9 cellular contexts compared by ENCODE assay signal in the genomic region with DNA sequence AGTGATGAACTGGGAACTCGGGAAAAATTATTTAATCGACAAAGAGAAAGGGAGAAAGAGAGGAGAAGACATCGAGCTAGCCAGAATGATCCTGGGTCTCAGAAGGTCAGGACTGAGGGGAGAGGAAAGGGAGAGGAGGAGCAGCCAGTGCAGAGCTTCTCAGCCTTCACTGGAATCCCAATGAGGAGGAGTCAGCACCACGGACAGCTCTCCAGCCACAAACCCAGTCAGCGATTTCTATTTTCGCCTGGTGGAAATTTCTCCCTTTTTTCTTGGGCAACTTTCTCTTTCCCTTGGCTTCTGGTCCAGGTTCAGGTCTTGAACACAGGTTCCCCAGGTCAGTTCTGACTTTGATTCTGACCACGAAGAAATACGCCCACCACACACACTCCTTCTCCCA. TPM values are rescaled to one million over a fixed set of nuclear protein-coding genes. Genes with fewer than 3 reads are reported as not detected.
DNase-seq lines count a peak whose midpoint lies in the region; ATAC-seq and TF ChIP-seq lines count a peak whose summit lies in the region.
"Had no signal": no experiment of that assay in that cellular context is flagged by ENCODE, and none has a peak within 500 bp of the region (broad histone marks: within the 10 kb centered on the region; RNA-seq: fewer than 3 reads in every experiment).

No MANE protein-coding gene starts in this region.

- peaks cover 0 to 62% (median 25%) of the 10 kb centered on the region in 4 donors for H3K27me3 ChIP-seq in esophagus muscularis mucosa

- POLR2A ChIA-PET in activated CD8-positive, alpha-beta T cell treated with anti-CD3 and anti-CD28 coated beads for 36 hours (lab: Charles Lee): no interaction called here

- no peak overlapping the region for H3K27ac Mint-ChIP-seq in activated CD8-positive, alpha-beta T cell treated with anti-CD3 and anti-CD28 coated beads for 36 hours

- no peaks in the 10 kb centered on the region for H3K9me3 ChIP-seq in esophagus muscularis mucosa

- no peaks in the 10 kb centered on the region for H3K36me3 ChIP-seq in esophagus muscularis mucosa

- H3K4me1 Mint-ChIP-seq in activated CD8-positive, alpha-beta T cell treated with anti-CD3 and anti-CD28 coated beads for 36 hours (ENCODE audit: low read depth): peaks cover 4% of the 10 kb centered on the region

- peaks cover 34% of the 10 kb centered on the region for H3K27me3 Mint-ChIP-seq in activated CD8-positive, alpha-beta T cell treated with anti-CD3 and anti-CD28 coated beads for 36 hours

- no peaks in the 10 kb centered on the region for H3K36me3 Mint-ChIP-seq in activated CD8-positive, alpha-beta T cell treated with anti-CD3 and anti-CD28 coated beads for 36 hours (ENCODE audit: low read depth)

- peaks cover 13 to 18% (median 16%) of the 10 kb centered on the region in 4 donors for H3K4me1 ChIP-seq in esophagus muscularis mucosa

- H3K4me3 ChIP-seq in esophagus muscularis mucosa: no peak overlapping the region

- no peak overlapping the region for H3K4me3 Mint-ChIP-seq in activated CD8-positive, alpha-beta T cell treated with anti-CD3 and anti-CD28 coated beads for 36 hours

- TF ChIP-seq POLR2A in esophagus muscularis mucosa (IDR thresholded peaks at IDR 0.05; ENCODE audit: low read depth): no peak

- 9% methylated on average over 8 of the region's 8 CpGs for WGBS in esophagus muscularis mucosa

- ATAC-seq in activated CD8-positive, alpha-beta T cell treated with anti-CD3 and anti-CD28 coated beads for 36 hours: no peak
- no peak for ATAC-seq in GM18517 (IDR thresholded peaks at IDR 0.05; ENCODE audit: unreplicated experiment)

- CTCF ChIA-PET in activated CD8-positive, alpha-beta T cell treated with anti-CD3 and anti-CD28 coated beads for 36 hours (lab: Charles Lee): no interaction called here

- no peak for TF ChIP-seq CTCF in activated CD8-positive, alpha-beta T cell treated with anti-CD3 and anti-CD28 coated beads for 36 hours (IDR thresholded peaks at IDR 0.05)
- TF ChIP-seq CTCF in esophagus muscularis mucosa (IDR thresholded peaks at IDR 0.05): no peak

- H3K27ac ChIP-seq in esophagus muscularis mucosa (replicated peaks in 1 of 4): no peak overlapping the region

- H3K9me3 Mint-ChIP-seq in activated CD8-positive, alpha-beta T cell treated with anti-CD3 and anti-CD28 coated beads for 36 hours: peaks cover 2% of the 10 kb centered on the region

- DNase-seq in stimulated activated CD4-positive, alpha-beta T cell treated with anti-CD3 and anti-CD28 coated beads, Interleukin-15, amount 100 ng/mL, for 24 hours: peak; percentile 20
- DNase-seq in stimulated activated CD4-positive, alpha-beta T cell treated with anti-CD3 and anti-CD28 coated beads, Interleukin-4, amount 100 ng/mL, for 4 hours: no peak
- peak; percentile 32 for DNase-seq in activated CD8-positive, alpha-beta T cell treated with anti-CD3 and anti-CD28 coated beads for 36 hours
- DNase-seq in iPS-NIHi11 (ENCODE audit: low spot score) (peak; percentile 74), NOMO-1 treated with DMSO at 0.1 percent for 48 hours (lab: John Stamatoyannopoulos, UW; ENCODE audit: unreplicated experiment) (no peak), esophagus muscularis mucosa (ENCODE audit: extremely low spot score) (no peak), NCI-H526 treated with DMSO at 0.1 percent for 48 hours (lab: John Stamatoyannopoulos, UW) (no peak)
- DNase-seq: DMS79 treated with DMSO at 0.1 percent for 48 hours had no signal

- TF ChIP-seq EP300 in esophagus muscularis mucosa (IDR thresholded peaks at IDR 0.05): no peak

- intact Hi-C loops in activated CD8-positive, alpha-beta T cell treated with anti-CD3 and anti-CD28 coated beads for 36 hours (cut with micrococcal nuclease): no loop called here
- intact Hi-C loops in esophagus muscularis mucosa (cut with DNase I): no loop called here

RNA-seq across cellular contexts. Expression of a gene that starts 1.6 kb away (rescaled TPM):
- not detected for total RNA-seq in activated CD8-positive, alpha-beta T cell treated with anti-CD3 and anti-CD28 coated beads for 36 hours
- total RNA-seq in esophagus muscularis mucosa: not detected

Comparison
In these comparisons a context has a peak if more than half of its experiments do, and no peak if none do; other contexts are left out.
1. DNase-seq: peak in stimulated activated CD4-positive, alpha-beta T cell treated with anti-CD3 and anti-CD28 coated beads, Interleukin-15, amount 100 ng/mL, for 24 hours (single experiment), activated CD8-positive, alpha-beta T cell treated with anti-CD3 and anti-CD28 coated beads for 36 hours (single experiment) and iPS-NIHi11 (single experiment); none in stimulated activated CD4-positive, alpha-beta T cell treated with anti-CD3 and anti-CD28 coated beads, Interleukin-4, amount 100 ng/mL, for 4 hours (0 of 2), NOMO-1 treated with DMSO at 0.1 percent for 48 hours (single experiment), esophagus muscularis mucosa (single experiment) and NCI-H526 treated with DMSO at 0.1 percent for 48 hours (single experiment).